Comparison of ENCODE assay signal across 30 cellular contexts in the genomic region with DNA sequence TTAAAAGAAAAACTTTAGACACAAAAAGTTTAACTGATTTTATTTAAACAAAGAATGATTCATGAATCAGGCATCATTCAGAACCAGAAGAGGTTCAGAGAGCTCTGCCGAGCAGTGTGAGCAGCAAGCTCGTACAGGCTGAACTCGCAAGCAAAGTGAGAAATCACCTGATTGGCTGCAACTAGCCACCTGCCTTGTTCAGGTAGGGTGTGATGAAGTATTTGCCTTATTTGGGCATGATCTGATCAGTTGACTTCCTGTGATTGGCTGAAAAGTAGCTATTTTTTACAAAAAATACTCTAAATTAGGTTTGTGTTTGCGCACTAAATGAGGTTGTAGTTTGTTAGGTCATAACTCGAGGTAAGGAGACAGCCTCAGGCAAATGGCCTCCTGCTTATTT.
"Had no signal": no experiment of that assay in that cellular context is flagged by ENCODE, and none has a peak within 500 bp of the region (broad histone marks: within the 10 kb centered on the region; RNA-seq: fewer than 3 reads in every experiment).

No MANE protein-coding gene starts in this region.

- H3K27me3 ChIP-seq: breast epithelium, SJCRH30 had no signal

- ATAC-seq: activated CD8-positive, alpha-beta memory T cell treated with anti-CD3 and anti-CD28 coated beads, Interleukin-2, amount 10 ng/mL, durations not matched to agents 7 days and 5 days; Panc1; Right ventricle myocardium inferior; SK-N-SH treated with all-trans-retinoic acid at 6 μM for 48 hours had no signal

- DNase-seq: activated CD4-positive, alpha-beta T cell treated with anti-CD3 and anti-CD28 coated beads, Interleukin-2, amount 10 ng/mL, durations not matched to agents 24 days and 14 days; activated CD4-positive, alpha-beta T cell treated with anti-CD3 and anti-CD28 coated beads, Interleukin-2, amount 50 U/mL, for 48 hours; activated CD4-positive, CD25-positive, alpha-beta regulatory T cell treated with anti-CD3 and anti-CD28 coated beads, Interleukin-2, amount 50 U/mL, for 72 hours; activated CD8-positive, alpha-beta memory T cell treated with anti-CD3 and anti-CD28 coated beads, Interleukin-2, amount 10 ng/mL, durations not matched to agents 7 days and 5 days; activated effector memory CD4-positive, alpha-beta T cell treated with Interleukin-2 at 50 U/mL for 16 hours; activated naive CD4-positive, alpha-beta T cell; activated T-cell treated with anti-CD3 and anti-CD28 coated beads, Interleukin-2, amount 50 U/mL, for 24 hours; aorta; central memory CD4-positive, alpha-beta T cell; Karpas-422; NCI-H1048; NCI-H146; NCI-H187 treated with DMSO at 0.1 percent for 48 hours; NCI-H2081 treated with DMSO at 0.1 percent for 48 hours; NCI-H2171; NCI-H226; NCI-H526; NCI-H82; NK-92 treated with Interleukin-12 subunit alpha and Interleukin-12 subunit beta, amount 100 ng/mL, for 24 hours; OCI-M1; RPMI8226; SJCRH30; SW 1271 had no signal

- H3K9me3 ChIP-seq: breast epithelium, SJCRH30 had no signal

- H3K27me3 Mint-ChIP-seq: activated CD4-positive, alpha-beta T cell treated with anti-CD3 and anti-CD28 coated beads, Interleukin-2, amount 10 ng/mL, durations not matched to agents 24 days and 14 days; activated CD8-positive, alpha-beta memory T cell treated with anti-CD3 and anti-CD28 coated beads, Interleukin-2, amount 10 ng/mL, durations not matched to agents 7 days and 5 days; activated naive CD4-positive, alpha-beta T cell treated with anti-CD3 and anti-CD28 coated beads, Interleukin-2, amount 50 U/mL, for 24 hours; activated T-cell treated with anti-CD3 and anti-CD28 coated beads, Interleukin-2, amount 50 U/mL, for 24 hours had no signal

- H3K4me1 ChIP-seq: breast epithelium, SJCRH30 had no signal

- H3K4me3 ChIP-seq: breast epithelium, SJCRH30 had no signal

- H3K36me3 ChIP-seq: breast epithelium, SJCRH30 had no signal

- H3K9me3 Mint-ChIP-seq: activated CD4-positive, alpha-beta T cell treated with anti-CD3 and anti-CD28 coated beads, Interleukin-2, amount 10 ng/mL, durations not matched to agents 24 days and 14 days; activated naive CD4-positive, alpha-beta T cell treated with anti-CD3 and anti-CD28 coated beads, Interleukin-2, amount 50 U/mL, for 24 hours; activated T-cell treated with anti-CD3 and anti-CD28 coated beads, Interleukin-2, amount 50 U/mL, for 24 hours; activated T-helper 1 cell treated with anti-CD3 and anti-CD28 coated beads, Interleukin-12 subunit alpha, Interleukin-12 subunit beta, Interleukin-2, Interleukin-4 antibody, amounts not matched to agents 30 ng/mL and 10 ng/mL and 1 ng/mL, durations not matched to agents 14 hours and 24 hours and 36 hours; T-helper 1 cell treated with Interleukin-12 subunit alpha and Interleukin-12 subunit beta and Interleukin-4 antibody, amounts not matched to agents 30 μg/mL and 1 μg/mL, for 36 hours had no signal

- H3K27ac ChIP-seq: breast epithelium, SJCRH30 had no signal

- H3K4me3 Mint-ChIP-seq: activated CD4-positive, alpha-beta T cell treated with anti-CD3 and anti-CD28 coated beads, Interleukin-2, amount 10 ng/mL, durations not matched to agents 24 days and 14 days; activated CD8-positive, alpha-beta memory T cell treated with anti-CD3 and anti-CD28 coated beads, Interleukin-2, amount 10 ng/mL, durations not matched to agents 7 days and 5 days; activated naive CD4-positive, alpha-beta T cell treated with anti-CD3 and anti-CD28 coated beads, Interleukin-2, amount 50 U/mL, for 24 hours; activated T-cell treated with anti-CD3 and anti-CD28 coated beads, Interleukin-2, amount 50 U/mL, for 24 hours; activated T-helper 1 cell treated with anti-CD3 and anti-CD28 coated beads, Interleukin-12 subunit alpha, Interleukin-12 subunit beta, Interleukin-2, Interleukin-4 antibody, amounts not matched to agents 30 ng/mL and 10 ng/mL and 1 ng/mL, durations not matched to agents 14 hours and 24 hours and 36 hours; T-helper 1 cell treated with Interleukin-12 subunit alpha and Interleukin-12 subunit beta and Interleukin-4 antibody, amounts not matched to agents 30 μg/mL and 1 μg/mL, for 36 hours had no signal

- H3K27ac Mint-ChIP-seq: activated CD4-positive, alpha-beta T cell treated with anti-CD3 and anti-CD28 coated beads, Interleukin-2, amount 10 ng/mL, durations not matched to agents 24 days and 14 days; activated CD8-positive, alpha-beta memory T cell treated with anti-CD3 and anti-CD28 coated beads, Interleukin-2, amount 10 ng/mL, durations not matched to agents 7 days and 5 days; activated naive CD4-positive, alpha-beta T cell treated with anti-CD3 and anti-CD28 coated beads, Interleukin-2, amount 50 U/mL, for 24 hours; activated T-cell treated with anti-CD3 and anti-CD28 coated beads, Interleukin-2, amount 50 U/mL, for 24 hours; activated T-helper 1 cell treated with anti-CD3 and anti-CD28 coated beads, Interleukin-12 subunit alpha, Interleukin-12 subunit beta, Interleukin-2, Interleukin-4 antibody, amounts not matched to agents 30 ng/mL and 10 ng/mL and 1 ng/mL, durations not matched to agents 14 hours and 24 hours and 36 hours; T-helper 1 cell treated with Interleukin-12 subunit alpha and Interleukin-12 subunit beta and Interleukin-4 antibody, amounts not matched to agents 30 μg/mL and 1 μg/mL, for 36 hours had no signal
